ENCODE assay signal across 16 cellular contexts in genomic region chr6:167748046-167748445, GRCh38.
"Had no signal": no experiment of that assay in that cellular context is flagged by ENCODE, and none has a peak within 500 bp of the region (broad histone marks: within the 10 kb centered on the region; RNA-seq: fewer than 3 reads in every experiment).

No MANE protein-coding gene starts in this region.

- H3K9me3 ChIP-seq: breast epithelium, mucosa of descending colon had no signal

- H3K27ac Mint-ChIP-seq: activated CD4-positive, alpha-beta T cell treated with anti-CD3 and anti-CD28 coated beads, Interleukin-2, amount 10 ng/mL, durations not matched to agents 7 days and 5 days; dendritic cell treated with granulocyte-macrophage colony-stimulating factor and Interleukin-4, amounts not matched to agents 40 ng/mL and 50 ng/mL, for 4 days; naive thymus-derived CD4-positive, alpha-beta T cell; stimulated activated naive CD8-positive, alpha-beta T cell treated with anti-CD3 and anti-CD28 coated beads, Interleukin-15, Interleukin-2, amounts not matched to agents 100 ng/mL and 50 ng/mL, for 24 hours had no signal

- H3K4me1 ChIP-seq: foreskin keratinocyte had no signal

- H3K36me3 ChIP-seq: breast epithelium, right atrium auricular region had no signal

- H3K4me1 Mint-ChIP-seq: activated CD4-positive, alpha-beta T cell treated with anti-CD3 and anti-CD28 coated beads, Interleukin-2, amount 10 ng/mL, durations not matched to agents 7 days and 5 days had no signal

- DNase-seq: activated CD4-positive, alpha-beta T cell treated with anti-CD3 and anti-CD28 coated beads, Interleukin-2, amount 10 ng/mL, durations not matched to agents 7 days and 5 days; activated naive CD4-positive, alpha-beta T cell; activated T-cell treated with anti-CD3 and anti-CD28 coated beads for 4 hours; anterior cingulate cortex; effector memory CD4-positive, alpha-beta T cell; foreskin keratinocyte; mucosa of descending colon; naive thymus-derived CD4-positive, alpha-beta T cell; stimulated activated CD4-positive, alpha-beta T cell treated with anti-CD3 and anti-CD28 coated beads, Interleukin-4, amount 100 ng/mL, for 4 hours; stimulated activated CD8-positive, alpha-beta memory T cell treated with anti-CD3 and anti-CD28 coated beads, Interleukin-4, amount 100 ng/mL, for 48 hours; T-helper 2 cell had no signal

- H3K36me3 Mint-ChIP-seq: naive thymus-derived CD4-positive, alpha-beta T cell had no signal

- H3K27ac ChIP-seq: foreskin keratinocyte, right atrium auricular region, skin epidermis had no signal

- H3K4me3 Mint-ChIP-seq: activated CD4-positive, alpha-beta T cell treated with anti-CD3 and anti-CD28 coated beads, Interleukin-2, amount 10 ng/mL, durations not matched to agents 7 days and 5 days; dendritic cell treated with granulocyte-macrophage colony-stimulating factor and Interleukin-4, amounts not matched to agents 40 ng/mL and 50 ng/mL, for 4 days; naive thymus-derived CD4-positive, alpha-beta T cell; stimulated activated naive CD8-positive, alpha-beta T cell treated with anti-CD3 and anti-CD28 coated beads, Interleukin-15, Interleukin-2, amounts not matched to agents 100 ng/mL and 50 ng/mL, for 24 hours had no signal

- H3K9me3 Mint-ChIP-seq: activated CD4-positive, alpha-beta T cell treated with anti-CD3 and anti-CD28 coated beads, Interleukin-2, amount 10 ng/mL, durations not matched to agents 7 days and 5 days; dendritic cell treated with granulocyte-macrophage colony-stimulating factor and Interleukin-4, amounts not matched to agents 40 ng/mL and 50 ng/mL, for 4 days; stimulated activated naive CD8-positive, alpha-beta T cell treated with anti-CD3 and anti-CD28 coated beads, Interleukin-15, Interleukin-2, amounts not matched to agents 100 ng/mL and 50 ng/mL, for 24 hours had no signal

- H3K27me3 ChIP-seq: breast epithelium, foreskin keratinocyte, right atrium auricular region had no signal

- H3K27me3 Mint-ChIP-seq: activated CD4-positive, alpha-beta T cell treated with anti-CD3 and anti-CD28 coated beads, Interleukin-2, amount 10 ng/mL, durations not matched to agents 7 days and 5 days; stimulated activated naive CD8-positive, alpha-beta T cell treated with anti-CD3 and anti-CD28 coated beads, Interleukin-15, Interleukin-2, amounts not matched to agents 100 ng/mL and 50 ng/mL, for 24 hours had no signal

- H3K4me3 ChIP-seq: breast epithelium, mucosa of descending colon, right atrium auricular region, skin epidermis had no signal
